9 cellular contexts compared by ENCODE assay signal in the genomic region with DNA sequence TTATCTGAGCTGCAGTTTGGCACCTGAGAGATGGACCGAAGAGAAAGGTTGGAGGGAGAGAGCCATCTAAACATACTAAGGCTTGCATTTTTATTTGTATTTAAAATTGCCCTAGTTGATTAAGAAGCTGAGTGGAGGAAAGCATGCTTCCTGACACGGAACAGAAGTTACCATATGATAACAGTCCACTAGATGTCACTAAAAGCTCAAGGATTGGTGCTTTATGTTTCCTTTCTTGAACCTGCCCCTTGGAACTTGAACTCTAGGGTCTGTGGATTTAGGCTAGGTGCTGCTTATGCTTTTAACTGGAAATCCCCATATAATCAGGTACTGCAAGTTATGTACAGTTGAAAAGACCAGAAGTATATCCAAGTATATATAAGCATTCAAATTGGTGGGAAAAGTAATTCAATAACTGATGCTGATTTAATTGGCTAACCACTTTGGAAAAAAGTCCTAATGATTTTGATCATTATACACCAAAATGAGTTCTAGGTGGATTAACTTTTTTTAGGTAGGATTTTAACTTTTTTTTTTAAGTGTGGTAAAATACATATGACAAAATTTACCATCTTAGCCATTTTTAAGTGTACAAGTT. TPM values are rescaled to one million over a fixed set of nuclear protein-coding genes. Genes with fewer than 3 reads are reported as not detected.
DNase-seq lines count a peak whose midpoint lies in the region; ATAC-seq, FAIRE-seq and TF ChIP-seq lines count a peak whose summit lies in the region.
"Had no signal": no experiment of that assay in that cellular context is flagged by ENCODE, and none has a peak within 500 bp of the region (broad histone marks: within the 10 kb centered on the region; RNA-seq: fewer than 3 reads in every experiment).

No MANE protein-coding gene starts in this region.

- BruUV-seq in Caco-2 (replicated peaks; lab: Mats Ljungman, UMichigan) (no TSS peak), HepG2 (replicated peaks; lab: Mats Ljungman, UMichigan) (no TSS peak)

- TF ChIP-seq EP300 in HepG2 (IDR thresholded peaks at IDR 0.05; ENCODE audit: low read depth in 2 of 2, low read length in 2 of 2), result no peak
- no peak for TF ChIP-seq EP300 in HepG2 (CRISPR knock-in tag; IDR thresholded peaks at IDR 0.05; ENCODE audit: borderline replicate concordance)

- FAIRE-seq in HepG2 (lab: Jason Lieb, UNC), result peak; percentile 26

- H3K4me1 Mint-ChIP-seq in Caco-2 (ENCODE audit: low read depth, unreplicated experiment) (no peaks in the 10 kb centered on the region), chondrocyte (ENCODE audit: low read depth) (no peaks in the 10 kb centered on the region)
- H3K4me1 Mint-ChIP-seq in activated CD4-positive, alpha-beta memory T cell treated with anti-CD3 and anti-CD28 coated beads for 36 hours (ENCODE audit: low read depth), result no peaks in the 10 kb centered on the region

- H3K36me3 ChIP-seq in Caco-2 (ENCODE audit: control insufficient read depth, insufficient read depth, low read length), result no peaks in the 10 kb centered on the region
- H3K36me3 ChIP-seq in HepG2 (replicated peaks in 1 of 2; ENCODE audit: control insufficient read depth in 1 of 2, insufficient read depth in 2 of 2, low read length in 2 of 2), result no peaks in the 10 kb centered on the region
- no peaks in the 10 kb centered on the region for H3K36me3 ChIP-seq in vagina

- H3K9me3 ChIP-seq in Caco-2 (no peaks in the 10 kb centered on the region), HepG2 (ENCODE audit: low read length) (no peaks in the 10 kb centered on the region), vagina (no peaks in the 10 kb centered on the region)

- CTCF ChIA-PET in Caco-2 (lab: Charles Lee), result interaction anchor here (1.0 to 2.2 kb wide), 5 partner anchors 181 to 1001 kb away, joined by 4 to 14 read pairs (median 6); partner anchors contain the start of gene EIF3F
- CTCF ChIA-PET in HepG2 (lab: Yijun Ruan, JAX; ENCODE audit: low intra/inter-chr PET ratio, low total read pairs), result interaction anchor here (1.6 to 1.7 kb wide), 3 partner anchors 180 to 590 kb away, joined by 5 to 11 read pairs (median 7); no protein-coding TSS in a partner anchor
- CTCF ChIA-PET in activated CD4-positive, alpha-beta memory T cell treated with anti-CD3 and anti-CD28 coated beads for 36 hours (lab: Charles Lee), result interaction anchor here (0.7 to 4.8 kb wide), 21 partner anchors 10 to 888 kb away, joined by 3 to 35 read pairs (median 4); partner anchors contain the start of genes EIF3F and RBMXL2

- H4K20me1 ChIP-seq in HepG2 (ENCODE audit: insufficient read depth, low read length), result no peaks in the 10 kb centered on the region

- intact Hi-C loops in Caco-2 (cut with micrococcal nuclease; ENCODE audit: unreplicated experiment), result loop anchor here (1.0 to 10.0 kb wide), 7 partner anchors 180 to 996 kb away; partner anchors contain the start of gene EIF3F
- intact Hi-C loops in HepG2 (cut with micrococcal nuclease; ENCODE audit: unreplicated experiment), result loop anchor here (1.0 to 5.0 kb wide), 6 partner anchors 180 to 999 kb away; no protein-coding TSS in a partner anchor
- intact Hi-C loops in vagina (cut with DNase I), result no loop called here
- intact Hi-C loops in activated CD4-positive, alpha-beta memory T cell treated with anti-CD3 and anti-CD28 coated beads for 36 hours (cut with micrococcal nuclease), result loop anchor here (1.0 to 2.0 kb wide), 3 partner anchors 180 to 596 kb away; no protein-coding TSS in a partner anchor

- 2% methylated on average over 2 of the region's 2 CpGs for WGBS in HepG2 (ENCODE audit: low lambda C conversion rate)

- H3K9ac ChIP-seq in HepG2 (ENCODE audit: insufficient read depth, low read depth, low read length), result no peak overlapping the region

- DNase-seq in Caco-2 (peak in 1 of 2 experiments; percentile 54), GM19240 (ENCODE audit: insufficient read length, low spot score) (peak; percentile 15), HL-60 (ENCODE audit: low read depth in 1 of 2, low spot score in 1 of 2) (peak; percentile 10 to 15), NOMO-1 treated with DMSO at 0.1 percent for 48 hours (lab: John Stamatoyannopoulos, UW; ENCODE audit: unreplicated experiment) (peak; percentile 63), chondrocyte (ENCODE audit: low spot score) (no peak), HepG2 (ENCODE audit: low spot score) (peak; percentile 49), vagina (ENCODE audit: extremely low spot score in 2 of 2) (no peak)
- DNase-seq in activated CD4-positive, alpha-beta memory T cell treated with anti-CD3 and anti-CD28 coated beads for 36 hours, result no peak

- H3K4me1 ChIP-seq in Caco-2, result no peaks in the 10 kb centered on the region
- H3K4me1 ChIP-seq in HepG2 (ENCODE audit: insufficient read depth, low read length), result no peaks in the 10 kb centered on the region
- no peaks in the 10 kb centered on the region for H3K4me1 ChIP-seq in vagina

- TF ChIP-seq CTCF in Caco-2 (IDR thresholded peaks at IDR 0.05; ENCODE audit: insufficient read depth in 1 of 2, low read depth in 1 of 2, low read length in 1 of 2, severe bottlenecking in 1 of 2, unreplicated experiment in 1 of 2) (peak; percentile 55 to 62), HL-60 (IDR thresholded peaks at IDR 0.05; ENCODE audit: insufficient read depth, low read length) (peak; percentile 29), chondrocyte (IDR thresholded peaks at IDR 0.05) (peak; percentile 95), HepG2 (CRISPR knock-in tag; IDR thresholded peaks at IDR 0.05) (peak; percentile 82), vagina (IDR thresholded peaks at IDR 0.05) (peak; percentile 9 to 59 (median 40))

- no peak overlapping the region for H3K4me2 ChIP-seq in HepG2 (ENCODE audit: low read depth, low read length)

- no peak overlapping the region for H3K4me3 ChIP-seq in Caco-2 (ENCODE audit: low read depth, low read length)
- H3K4me3 ChIP-seq in HL-60 (replicated peaks; ENCODE audit: insufficient read depth, low read length), result no peak overlapping the region
- no peak overlapping the region for H3K4me3 ChIP-seq in HepG2 (replicated peaks in 1 of 3; ENCODE audit: insufficient read depth in 1 of 3, low read depth in 2 of 3, low read length in 3 of 3)
- no peak overlapping the region for H3K4me3 ChIP-seq in vagina

- TF ChIP-seq RAD21 in HepG2 (CRISPR knock-in tag; IDR thresholded peaks at IDR 0.05), result peak; percentile 65; the same call in 1 of the 2 replicates

- in situ Hi-C loops in HepG2 (cut with HindIII; ENCODE audit: extremely low pct_ligation_motif_present, low pct_unique_long_range_greater_than_20kb), result loop anchor here (10.0 kb wide), 2 partner anchors 346 to 606 kb away; partner anchors contain the start of gene OVCH2

- H3K9me3 Mint-ChIP-seq in Caco-2 (ENCODE audit: unreplicated experiment) (no peaks in the 10 kb centered on the region), chondrocyte (ENCODE audit: low read depth) (no peaks in the 10 kb centered on the region)
- H3K9me3 Mint-ChIP-seq in activated CD4-positive, alpha-beta memory T cell treated with anti-CD3 and anti-CD28 coated beads for 36 hours, result no peaks in the 10 kb centered on the region

- H3K27ac ChIP-seq in HL-60 (replicated peaks), result no peak overlapping the region
- no peak overlapping the region for H3K27ac ChIP-seq in HepG2 (ENCODE audit: extremely low read length, insufficient read depth, low read length)
- no peak overlapping the region for H3K27ac ChIP-seq in vagina

- H3K27me3 ChIP-seq in Caco-2 (replicated peaks; ENCODE audit: control insufficient read depth, insufficient read depth, low read length) (no peaks in the 10 kb centered on the region), HL-60 (ENCODE audit: insufficient read depth, poor library complexity, severe bottlenecking) (peaks cover 6% of the 10 kb centered on the region), HepG2 (ENCODE audit: control insufficient read depth in 1 of 2, insufficient read depth in 2 of 2, low read length in 2 of 2) (no peaks in the 10 kb centered on the region), vagina (no peaks in the 10 kb centered on the region)

- POLR2A ChIA-PET in Caco-2 (lab: Charles Lee) (no interaction called here), HepG2 (lab: Yijun Ruan, JAX) (no interaction called here)
- POLR2A ChIA-PET in activated CD4-positive, alpha-beta memory T cell treated with anti-CD3 and anti-CD28 coated beads for 36 hours (lab: Charles Lee), result no interaction called here

- no peaks in the 10 kb centered on the region for H3K79me2 ChIP-seq in HepG2 (ENCODE audit: insufficient read depth, low read length)

- H3K27ac Mint-ChIP-seq in Caco-2 (ENCODE audit: unreplicated experiment) (no peak overlapping the region), chondrocyte (ENCODE audit: unreplicated experiment) (no peak overlapping the region)
- H3K27ac Mint-ChIP-seq in activated CD4-positive, alpha-beta memory T cell treated with anti-CD3 and anti-CD28 coated beads for 36 hours, result no peak overlapping the region

- no peak overlapping the region for H2AFZ ChIP-seq in HepG2 (ENCODE audit: low read length)

- H3K27me3 Mint-ChIP-seq in Caco-2 (ENCODE audit: insufficient read depth, unreplicated experiment) (peaks cover 3% of the 10 kb centered on the region), chondrocyte (ENCODE audit: low read depth) (peaks cover 39% of the 10 kb centered on the region)
- peaks cover 3% of the 10 kb centered on the region for H3K27me3 Mint-ChIP-seq in activated CD4-positive, alpha-beta memory T cell treated with anti-CD3 and anti-CD28 coated beads for 36 hours

- ATAC-seq in HepG2, result peak; percentile 81

- H3K4me3 Mint-ChIP-seq in Caco-2 (ENCODE audit: unreplicated experiment) (no peak overlapping the region), chondrocyte (ENCODE audit: unreplicated experiment) (no peak overlapping the region)
- H3K4me3 Mint-ChIP-seq in activated CD4-positive, alpha-beta memory T cell treated with anti-CD3 and anti-CD28 coated beads for 36 hours, result no peak overlapping the region

- TF ChIP-seq POLR2A in HepG2 (IDR thresholded peaks at IDR 0.05; ENCODE audit: insufficient read depth in 1 of 2, low read depth in 2 of 2, low read length in 2 of 2) (no peak), vagina (IDR thresholded peaks at IDR 0.05) (no peak)

- no peaks in the 10 kb centered on the region for H3K36me3 Mint-ChIP-seq in Caco-2 (ENCODE audit: insufficient read depth, unreplicated experiment)
- no peaks in the 10 kb centered on the region for H3K36me3 Mint-ChIP-seq in chondrocyte (ENCODE audit: low read depth)
- no peaks in the 10 kb centered on the region for H3K36me3 Mint-ChIP-seq in activated CD4-positive, alpha-beta memory T cell treated with anti-CD3 and anti-CD28 coated beads for 36 hours

RNA-seq across cellular contexts. Expression of gene RBMXL2, which starts 9.5 kb away (rescaled TPM):
- total RNA-seq in Caco-2 (2022) (not detected in 2 replicates), chondrocyte (not detected in 3 replicates), HepG2 (2016; rRNA removed; fragmentation: Illumina TruSeq; extraction: Trizol) (not detected in 2 replicates), vagina (not detected)
- not detected in 2 replicates for total RNA-seq in HepG2 (2016; cell fraction: cytosol; rRNA removed; fragmentation: Illumina TruSeq; extraction: Trizol; ENCODE audit: low read depth)
- not detected in 2 replicates for total RNA-seq in HepG2 (2016; cell fraction: insoluble cytoplasmic fraction; rRNA removed; fragmentation: Illumina TruSeq; extraction: Trizol)
- total RNA-seq in HepG2 (2016; cell fraction: membrane; rRNA removed; fragmentation: Illumina TruSeq; extraction: Trizol), result not detected in 2 replicates
- total RNA-seq in HepG2 (2016; cell fraction: nucleus; rRNA removed; fragmentation: Illumina TruSeq; extraction: Trizol), result not detected in 2 replicates
- polyA plus RNA-seq in HepG2 (2011; rRNA removed), result not detected in 2 replicates
- polyA plus RNA-seq in HepG2 (2011; cell fraction: cytosol; rRNA removed), result not detected in 2 replicates
- not detected in 2 replicates for polyA plus RNA-seq in HepG2 (2011; cell fraction: nucleus; rRNA removed)
- polyA plus RNA-seq in HepG2 (2012), result not detected in 2 replicates
- not detected in 2 replicates for polyA plus RNA-seq in HepG2 (2016; cell fraction: cytosol; fragmentation: Illumina TruSeq; extraction: Trizol; ENCODE audit: low read depth)
- polyA plus RNA-seq in HepG2 (2016; cell fraction: insoluble cytoplasmic fraction; fragmentation: Illumina TruSeq; extraction: Trizol; ENCODE audit: low read depth), result not detected in 2 replicates
- polyA plus RNA-seq in HepG2 (2016; cell fraction: membrane; fragmentation: Illumina TruSeq; extraction: Trizol; ENCODE audit: low read depth), result not detected in 2 replicates
- polyA plus RNA-seq in HepG2 (2016; cell fraction: nucleus; fragmentation: Illumina TruSeq; extraction: Trizol; ENCODE audit: insufficient read depth, low read depth), result not detected in 2 replicates
- not detected in 2 replicates for polyA minus RNA-seq in HepG2 (2011; rRNA and poly(A)+ RNA removed; ENCODE audit: low replicate concordance)
- not detected in 2 replicates for polyA minus RNA-seq in HepG2 (2011; cell fraction: cytosol; rRNA and poly(A)+ RNA removed)
- not detected in 2 replicates for polyA minus RNA-seq in HepG2 (2011; cell fraction: nucleus; rRNA and poly(A)+ RNA removed)
- total RNA-seq in activated CD4-positive, alpha-beta memory T cell treated with anti-CD3 and anti-CD28 coated beads for 36 hours, result not detected
- total RNA-seq: T-helper 1 cell treated with Interleukin-12 subunit alpha and Interleukin-12 subunit beta and Interleukin-4 antibody, amounts not matched to agents 30 ng/mL and 1 ng/mL, for 36 hours had no signal

Comparison
In these comparisons a context has a peak if more than half of its experiments do, and no peak if none do; other contexts are left out.
1. DNase-seq: peak in GM19240 (single experiment), HL-60 (2 of 2), NOMO-1 treated with DMSO at 0.1 percent for 48 hours (single experiment) and HepG2 (single experiment); none in chondrocyte (single experiment), vagina (0 of 2) and activated CD4-positive, alpha-beta memory T cell treated with anti-CD3 and anti-CD28 coated beads for 36 hours (single experiment).
2. CTCF ChIP-seq: peak in every context shown above with its lines; median percentile 95 in chondrocyte; 82 in HepG2; 58 in Caco-2; 40 in vagina; 29 in HL-60.